ENCODE assay signal across 13 cellular contexts in genomic region chr7:73323434-73324080, GRCh38. TPM values are rescaled to one million over a fixed set of nuclear protein-coding genes. Genes with fewer than 3 reads are reported as not detected.
DNase-seq lines count a peak whose midpoint lies in the region; ATAC-seq and TF ChIP-seq lines count a peak whose summit lies in the region.
"Not testable (repeated sequence)": the region's sequence is repeated elsewhere in the genome, so short reads cannot be mapped to it uniquely, and the experiment has no call there.
"Had no signal": no experiment of that assay in that cellular context is flagged by ENCODE, and none has a peak within 500 bp of the region (broad histone marks: within the 10 kb centered on the region; RNA-seq: fewer than 3 reads in every experiment).

No MANE protein-coding gene starts in this region.

- ATAC-seq in CD4-positive, alpha-beta T cell (ENCODE audit: poor library complexity); activated CD4-positive, alpha-beta T cell treated with anti-CD3 and anti-CD28 coated beads for 36 hours; upper lobe of right lung: not testable (repeated sequence)

- H3K9ac ChIP-seq in MM.1S (ENCODE audit: low read length), result not testable (repeated sequence)

- H3K36me3 ChIP-seq in MM.1S (replicated peaks; ENCODE audit: insufficient read depth, low read length); effector memory CD4-positive, alpha-beta T cell (ENCODE audit: control insufficient read depth, insufficient read depth, low read length); upper lobe of right lung: not testable (repeated sequence)

- intact Hi-C loops in CD4-positive, alpha-beta T cell (cut with DNase I, micrococcal nuclease), result loop anchor here (1.0 kb wide), 2 partner anchors 128 to 129 kb away; no protein-coding TSS in a partner anchor
- intact Hi-C loops in activated CD4-positive, alpha-beta T cell treated with anti-CD3 and anti-CD28 coated beads for 36 hours (cut with DNase I, micrococcal nuclease), result loop anchor here (1.0 to 5.0 kb wide), 4 partner anchors 109 to 411 kb away; partner anchors contain the start of gene FZD9 (in 1 of the 2)
- intact Hi-C loops in upper lobe of right lung (cut with DNase I), result not testable (repeated sequence)

- H3K27ac ChIP-seq in CD4-positive, alpha-beta T cell (ENCODE audit: low read depth, low read length); MM.1S (ENCODE audit: low read length); effector memory CD4-positive, alpha-beta T cell (ENCODE audit: insufficient read depth, low read length, poor library complexity, severe bottlenecking); upper lobe of right lung: not testable (repeated sequence)

- CTCF ChIA-PET in CD4-positive, alpha-beta T cell (lab: Charles Lee), result interaction anchor here (0.6 to 1.1 kb wide), 6 partner anchors 10 to 197 kb away, joined by 3 to 4 read pairs (median 3); no protein-coding TSS in a partner anchor
- CTCF ChIA-PET in activated CD4-positive, alpha-beta T cell treated with anti-CD3 and anti-CD28 coated beads for 36 hours (lab: Charles Lee), result interaction anchor here (0.6 to 1.7 kb wide), 10 partner anchors 9 to 563 kb away, joined by 3 to 11 read pairs (median 3); no protein-coding TSS in a partner anchor
- CTCF ChIA-PET in activated naive CD4-positive, alpha-beta T cell treated with anti-CD3 and anti-CD28 coated beads, Interleukin-2, amount 10 ng/mL, durations not matched to agents 7 days and 5 days (lab: Charles Lee), result interaction anchor here (0.6 to 1.5 kb wide), 6 partner anchors 9 to 412 kb away, joined by 3 to 12 read pairs (median 4); no protein-coding TSS in a partner anchor

- H3K27ac Mint-ChIP-seq in CD4-positive, alpha-beta T cell, result peak overlapping the region; percentile 44
- not testable (repeated sequence) for H3K27ac Mint-ChIP-seq in activated CD4-positive, alpha-beta T cell treated with anti-CD3 and anti-CD28 coated beads for 36 hours; activated naive CD4-positive, alpha-beta T cell treated with anti-CD3 and anti-CD28 coated beads, Interleukin-2, amount 10 ng/mL, durations not matched to agents 7 days and 5 days; mesothelial cell of epicardium
- peak overlapping the region; percentile 65 for H3K27ac Mint-ChIP-seq in progenitor cell of endocrine pancreas

- POLR2A ChIA-PET in CD4-positive, alpha-beta T cell (lab: Charles Lee), result interaction anchor here (0.8 to 1.0 kb wide), 3 partner anchors 11 to 128 kb away, joined by 3 to 4 read pairs (median 4); partner anchors contain the start of gene NSUN5
- POLR2A ChIA-PET in activated CD4-positive, alpha-beta T cell treated with anti-CD3 and anti-CD28 coated beads for 36 hours (lab: Charles Lee), result not testable (repeated sequence)

- not testable (repeated sequence) for H3K36me3 Mint-ChIP-seq in CD4-positive, alpha-beta T cell (ENCODE audit: low read depth); activated CD4-positive, alpha-beta T cell treated with anti-CD3 and anti-CD28 coated beads for 36 hours (ENCODE audit: low read depth); activated naive CD4-positive, alpha-beta T cell treated with anti-CD3 and anti-CD28 coated beads, Interleukin-2, amount 10 ng/mL, durations not matched to agents 7 days and 5 days; mesothelial cell of epicardium; progenitor cell of endocrine pancreas (ENCODE audit: insufficient read depth)

- H3K9me2 ChIP-seq in MM.1S (replicated peaks; ENCODE audit: insufficient read depth, low read length), result not testable (repeated sequence)

- H3F3A ChIP-seq in MM.1S (ENCODE audit: insufficient read depth, low read length), result not testable (repeated sequence)

- not testable (repeated sequence) for H3K9me3 Mint-ChIP-seq in CD4-positive, alpha-beta T cell; activated CD4-positive, alpha-beta T cell treated with anti-CD3 and anti-CD28 coated beads for 36 hours (ENCODE audit: low read depth); activated naive CD4-positive, alpha-beta T cell treated with anti-CD3 and anti-CD28 coated beads, Interleukin-2, amount 10 ng/mL, durations not matched to agents 7 days and 5 days; mesothelial cell of epicardium; progenitor cell of endocrine pancreas (ENCODE audit: low read depth)

- peak overlapping the region; percentile 69 for H3K4me2 ChIP-seq in MM.1S (ENCODE audit: low read depth, low read length)

- peak overlapping the region; percentile 78 for H2AFZ ChIP-seq in MM.1S (ENCODE audit: low read length)

- H3K79me2 ChIP-seq in MM.1S (ENCODE audit: low read length), result not testable (repeated sequence)

- H3K4me1 Mint-ChIP-seq in CD4-positive, alpha-beta T cell (ENCODE audit: low read depth); activated CD4-positive, alpha-beta T cell treated with anti-CD3 and anti-CD28 coated beads for 36 hours; mesothelial cell of epicardium; progenitor cell of endocrine pancreas (ENCODE audit: low read depth): not testable (repeated sequence)
- H3K4me1 Mint-ChIP-seq in activated naive CD4-positive, alpha-beta T cell treated with anti-CD3 and anti-CD28 coated beads, Interleukin-2, amount 10 ng/mL, durations not matched to agents 7 days and 5 days, result peaks cover 18% of the 10 kb centered on the region

- DNase-seq in CD4-positive, alpha-beta T cell; MM.1S; activated CD4-positive, alpha-beta T cell treated with anti-CD3 and anti-CD28 coated beads for 36 hours; activated naive CD4-positive, alpha-beta T cell treated with anti-CD3 and anti-CD28 coated beads, Interleukin-2, amount 10 ng/mL, durations not matched to agents 7 days and 5 days; effector memory CD4-positive, alpha-beta T cell; mesothelial cell of epicardium (ENCODE audit: low spot score in 2 of 2, unreplicated experiment in 2 of 2); progenitor cell of endocrine pancreas (ENCODE audit: low spot score, unreplicated experiment); upper lobe of right lung: not testable (repeated sequence)

- not testable (repeated sequence) for TF ChIP-seq CTCF in CD4-positive, alpha-beta T cell (IDR thresholded peaks at IDR 0.05); MM.1S (IDR thresholded peaks at IDR 0.05; ENCODE audit: low read length); mesothelial cell of epicardium (IDR thresholded peaks at IDR 0.05; ENCODE audit: unreplicated experiment); progenitor cell of endocrine pancreas (IDR thresholded peaks at IDR 0.05; ENCODE audit: unreplicated experiment); upper lobe of right lung (IDR thresholded peaks at IDR 0.05)

- not testable (repeated sequence) for H3K27me3 ChIP-seq in CD4-positive, alpha-beta T cell (ENCODE audit: control insufficient read depth, insufficient read depth, low read length); MM.1S (replicated peaks; ENCODE audit: insufficient read depth, low read length); effector memory CD4-positive, alpha-beta T cell (replicated peaks; ENCODE audit: control insufficient read depth, insufficient read depth, low read length, poor library complexity, severe bottlenecking); upper lobe of right lung

- H4K20me1 ChIP-seq in MM.1S (ENCODE audit: insufficient read depth, low read length), result not testable (repeated sequence)

- peak overlapping the region; percentile 70 for H3K4me3 Mint-ChIP-seq in CD4-positive, alpha-beta T cell
- peak overlapping the region; percentile 30 for H3K4me3 Mint-ChIP-seq in activated CD4-positive, alpha-beta T cell treated with anti-CD3 and anti-CD28 coated beads for 36 hours
- peak overlapping the region; percentile 34 for H3K4me3 Mint-ChIP-seq in activated naive CD4-positive, alpha-beta T cell treated with anti-CD3 and anti-CD28 coated beads, Interleukin-2, amount 10 ng/mL, durations not matched to agents 7 days and 5 days
- H3K4me3 Mint-ChIP-seq in mesothelial cell of epicardium, result peak overlapping the region; percentile 26
- H3K4me3 Mint-ChIP-seq in progenitor cell of endocrine pancreas (ENCODE audit: low read depth), result peak overlapping the region; percentile 42

- H3K27me3 Mint-ChIP-seq in CD4-positive, alpha-beta T cell; activated CD4-positive, alpha-beta T cell treated with anti-CD3 and anti-CD28 coated beads for 36 hours; activated naive CD4-positive, alpha-beta T cell treated with anti-CD3 and anti-CD28 coated beads, Interleukin-2, amount 10 ng/mL, durations not matched to agents 7 days and 5 days; mesothelial cell of epicardium (ENCODE audit: low read depth): not testable (repeated sequence)
- H3K27me3 Mint-ChIP-seq in progenitor cell of endocrine pancreas, result peaks cover 11% of the 10 kb centered on the region

- H3K4me3 ChIP-seq in MM.1S (ENCODE audit: low read length) (peak overlapping the region; percentile 36; the same call in 1 of the 2 replicates), upper lobe of right lung (peak overlapping the region; percentile 14)
- H3K4me3 ChIP-seq in effector memory CD4-positive, alpha-beta T cell (ENCODE audit: insufficient read depth, low read depth, low read length, poor library complexity, severe bottlenecking), result peak overlapping the region; percentile 35

- not testable (repeated sequence) for H3K9me3 ChIP-seq in CD4-positive, alpha-beta T cell (ENCODE audit: control insufficient read depth, low read length); MM.1S (replicated peaks; ENCODE audit: insufficient read depth, low read length); effector memory CD4-positive, alpha-beta T cell (ENCODE audit: control insufficient read depth, low read length); upper lobe of right lung

- not testable (repeated sequence) for H3K4me1 ChIP-seq in MM.1S (ENCODE audit: low read length); effector memory CD4-positive, alpha-beta T cell (ENCODE audit: control insufficient read depth, insufficient read depth, low read length, poor library complexity, severe bottlenecking); upper lobe of right lung

RNA-seq across cellular contexts. Expression of gene TRIM50, which starts 4.3 kb away (rescaled TPM):
- total RNA-seq in CD4-positive, alpha-beta T cell, result under 1 TPM in 1 of 2 experiments, not detected in 1; 0.17 TPM
- not detected for total RNA-seq in activated CD4-positive, alpha-beta T cell treated with anti-CD3 and anti-CD28 coated beads for 36 hours
- total RNA-seq in mesothelial cell of epicardium (not detected in 3 replicates), progenitor cell of endocrine pancreas (10.9 and 11.2 TPM in 2 replicates), upper lobe of right lung (0.20 TPM)
- total RNA-seq: cardiac septum, frontal cortex, MCF 10A, neural crest cell, RPMI7951 had no signal

RNA-seq across cellular contexts. Expression of gene FKBP6, which starts 4.4 kb away (rescaled TPM):
- total RNA-seq in CD4-positive, alpha-beta T cell, result not detected
- not detected for total RNA-seq in activated CD4-positive, alpha-beta T cell treated with anti-CD3 and anti-CD28 coated beads for 36 hours
- total RNA-seq in mesothelial cell of epicardium, result not detected in 3 replicates
- total RNA-seq in progenitor cell of endocrine pancreas, result not detected in 2 replicates
- not detected for total RNA-seq in upper lobe of right lung
- total RNA-seq: cardiac septum, frontal cortex, MCF 10A, neural crest cell, RPMI7951 had no signal

RNA-seq across cellular contexts. Expression of gene NSUN5, which starts 14.9 kb away (rescaled TPM):
- 10 to 100 TPM; 31.2 to 32.6 TPM for total RNA-seq in CD4-positive, alpha-beta T cell
- 10 to 100 TPM; 50.6 to 68.6 TPM for total RNA-seq in activated CD4-positive, alpha-beta T cell treated with anti-CD3 and anti-CD28 coated beads for 36 hours
- total RNA-seq in mesothelial cell of epicardium, result 18.6 to 20.5 TPM (median 19.8 TPM) in 3 replicates
- 35.2 and 36.8 TPM in 2 replicates for total RNA-seq in progenitor cell of endocrine pancreas
- total RNA-seq in upper lobe of right lung, result 22.4 TPM
